In genomic region chr7:118573065-118573464, GRCh38 we compare ENCODE assay signal across 13 cellular contexts.
DNase-seq lines count a peak whose midpoint lies in the region; ATAC-seq and TF ChIP-seq lines count a peak whose summit lies in the region.
"Had no signal": no experiment of that assay in that cellular context is flagged by ENCODE, and none has a peak within 500 bp of the region (broad histone marks: within the 10 kb centered on the region; RNA-seq: fewer than 3 reads in every experiment).

No MANE protein-coding gene starts in this region.

- POLR2A ChIA-PET in CD8-positive, alpha-beta T cell (lab: Charles Lee) = no interaction called here

- H3K27me3 Mint-ChIP-seq in CD8-positive, alpha-beta T cell (ENCODE audit: low read depth) = no peaks in the 10 kb centered on the region

- H3K9me3 Mint-ChIP-seq in CD8-positive, alpha-beta T cell = peaks cover 3% of the 10 kb centered on the region
- H3K9me3 Mint-ChIP-seq: H9 had no signal

- no peaks in the 10 kb centered on the region for H3K36me3 ChIP-seq in WERI-Rb-1
- H3K36me3 ChIP-seq in CD8-positive, alpha-beta T cell (ENCODE audit: insufficient read depth, low read length) = no peaks in the 10 kb centered on the region
- no peaks in the 10 kb centered on the region for H3K36me3 ChIP-seq in left lung

- H3K4me3 ChIP-seq in WERI-Rb-1 (ENCODE audit: low read depth, low read length) (peak overlapping the region; percentile 9), left lung (no peak overlapping the region)
- no peak overlapping the region for H3K4me3 ChIP-seq in CD8-positive, alpha-beta T cell (ENCODE audit: low read depth, low read length)
- H3K4me3 ChIP-seq: GM12878, lung had no signal

- H3K27ac ChIP-seq in WERI-Rb-1 (peak overlapping the region; percentile 44), left lung (no peak overlapping the region)
- H3K27ac ChIP-seq in CD8-positive, alpha-beta T cell (ENCODE audit: low read depth, low read length) = no peak overlapping the region

- DNase-seq in C1 segment of cervical spinal cord (lab: John Stamatoyannopoulos, UW) (peak in 8 of 14 donors; percentile 3 to 97 (median 18)), NCI-H2081 treated with DMSO at 0.1 percent for 48 hours (lab: John Stamatoyannopoulos, UW) (peak; percentile 72), WERI-Rb-1 (peak; percentile 74), left ventricle myocardium superior (peak; percentile 17), NOMO-1 (lab: John Stamatoyannopoulos, UW; ENCODE audit: unreplicated experiment in 2 of 2) (no peak), left lung (no peak)
- no peak for DNase-seq in CD8-positive, alpha-beta T cell
- DNase-seq: H9, NCI-H187 had no signal

- TF ChIP-seq CTCF in WERI-Rb-1 (IDR thresholded peaks at IDR 0.05; ENCODE audit: low read depth, low read length) = no peak
- TF ChIP-seq CTCF in CD8-positive, alpha-beta T cell (IDR thresholded peaks at IDR 0.05) = no peak
- no peak for TF ChIP-seq CTCF in left lung (IDR thresholded peaks at IDR 0.05)

- CTCF ChIA-PET in CD8-positive, alpha-beta T cell (lab: Charles Lee) = no interaction called here

- no peaks in the 10 kb centered on the region for H3K4me1 Mint-ChIP-seq in CD8-positive, alpha-beta T cell (ENCODE audit: low read depth)
- H3K4me1 Mint-ChIP-seq: H9 had no signal

- H3K27me3 ChIP-seq in WERI-Rb-1 (ENCODE audit: insufficient read depth, low read depth, severe bottlenecking) (no peaks in the 10 kb centered on the region), left lung (no peaks in the 10 kb centered on the region)
- H3K27me3 ChIP-seq in CD8-positive, alpha-beta T cell (ENCODE audit: insufficient read depth, low read length) = no peaks in the 10 kb centered on the region
- H3K27me3 ChIP-seq: dorsolateral prefrontal cortex had no signal

- intact Hi-C loops in left ventricle myocardium superior (cut with micrococcal nuclease) (no loop called here), left lung (cut with DNase I) (no loop called here)
- intact Hi-C loops in CD8-positive, alpha-beta T cell (cut with DNase I, micrococcal nuclease) = no loop called here

- ATAC-seq in left ventricle myocardium superior (peak; percentile 70), HG03520 (IDR thresholded peaks at IDR 0.05; ENCODE audit: unreplicated experiment) (no peak), left lung (no peak)
- no peak for ATAC-seq in CD8-positive, alpha-beta T cell
- ATAC-seq: GM12878 had no signal

- H3K9me3 ChIP-seq in WERI-Rb-1 (ENCODE audit: severe bottlenecking) (no peaks in the 10 kb centered on the region), left lung (no peaks in the 10 kb centered on the region)
- H3K9me3 ChIP-seq in CD8-positive, alpha-beta T cell (ENCODE audit: low read length) = no peaks in the 10 kb centered on the region

- H3K36me3 Mint-ChIP-seq in CD8-positive, alpha-beta T cell = no peaks in the 10 kb centered on the region

- H3K4me3 Mint-ChIP-seq in CD8-positive, alpha-beta T cell = no peak overlapping the region
- H3K4me3 Mint-ChIP-seq: H9 had no signal

- H3K27ac Mint-ChIP-seq in CD8-positive, alpha-beta T cell = no peak overlapping the region
- H3K27ac Mint-ChIP-seq: H9 had no signal

- no peaks in the 10 kb centered on the region for H3K4me1 ChIP-seq in CD8-positive, alpha-beta T cell (ENCODE audit: insufficient read depth, low read length)
- no peaks in the 10 kb centered on the region for H3K4me1 ChIP-seq in left lung

Comparison
In these comparisons a context has a peak if more than half of its experiments do, and no peak if none do; other contexts are left out.
1. DNase-seq: peak in C1 segment of cervical spinal cord (8 of 14), NCI-H2081 treated with DMSO at 0.1 percent for 48 hours (single experiment), WERI-Rb-1 (single experiment) and left ventricle myocardium superior (single experiment); none in CD8-positive, alpha-beta T cell (0 of 7), NOMO-1 (0 of 2) and left lung (0 of 2).